In the genomic region with DNA sequence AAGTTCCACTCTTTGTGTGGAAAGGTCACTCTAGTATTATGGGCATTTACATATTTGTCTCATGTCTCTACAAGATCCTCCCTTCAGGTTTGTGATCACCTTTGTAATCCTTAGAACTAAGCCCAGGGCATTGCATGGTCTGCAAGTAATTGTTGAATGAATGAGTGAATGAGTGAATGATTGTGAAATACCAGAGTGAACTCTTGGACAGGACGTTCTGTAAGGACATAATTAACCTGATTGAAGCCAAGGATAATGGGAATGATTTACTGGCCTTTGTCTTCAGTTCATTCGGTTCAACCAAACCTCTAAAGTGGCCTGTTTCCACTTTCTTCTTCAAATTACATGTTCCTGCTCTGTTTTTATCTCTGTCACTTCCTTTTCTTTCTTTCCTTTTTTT, we compare ENCODE assay signal across 20 cellular contexts.
DNase-seq lines count a peak whose midpoint lies in the region; ATAC-seq and TF ChIP-seq lines count a peak whose summit lies in the region.
"Had no signal": no experiment of that assay in that cellular context is flagged by ENCODE, and none has a peak within 500 bp of the region (broad histone marks: within the 10 kb centered on the region; RNA-seq: fewer than 3 reads in every experiment).

No MANE protein-coding gene starts in this region.

- H3K79me1 ChIP-seq in IMR-90 (ENCODE audit: low read depth in 1 of 2, low read length in 2 of 2) = no peaks in the 10 kb centered on the region

- no peak overlapping the region for H4K91ac ChIP-seq in IMR-90 (ENCODE audit: insufficient read depth, low read depth, low read length)

- H3K27ac ChIP-seq in breast epithelium (no peak overlapping the region), IMR-90 (ENCODE audit: insufficient read depth, low read length) (no peak overlapping the region), esophagus muscularis mucosa (replicated peaks in 1 of 4) (no peak overlapping the region)
- H3K27ac ChIP-seq: 22Rv1, BLaER1, C4-2B had no signal

- peaks cover 13% of the 10 kb centered on the region for H3K36me3 Mint-ChIP-seq in MCF 10A (ENCODE audit: insufficient read depth, unreplicated experiment)
- no peaks in the 10 kb centered on the region for H3K36me3 Mint-ChIP-seq in activated CD4-positive, alpha-beta memory T cell treated with anti-CD3 and anti-CD28 coated beads for 36 hours
- H3K36me3 Mint-ChIP-seq: CD4-positive, CD25-positive, alpha-beta regulatory T cell; CD8-positive, alpha-beta T cell had no signal

- H3K9ac ChIP-seq in IMR-90 (ENCODE audit: low read depth, low read length) = no peak overlapping the region
- H3K9ac ChIP-seq: BLaER1 had no signal

- no peak overlapping the region for H3K4me3 Mint-ChIP-seq in MCF 10A (ENCODE audit: unreplicated experiment)
- no peak overlapping the region for H3K4me3 Mint-ChIP-seq in activated CD4-positive, alpha-beta memory T cell treated with anti-CD3 and anti-CD28 coated beads for 36 hours
- H3K4me3 Mint-ChIP-seq: B cell; CD4-positive, CD25-positive, alpha-beta regulatory T cell; CD8-positive, alpha-beta T cell; GM23338; H9 had no signal

- no peak overlapping the region for H3K4me2 ChIP-seq in IMR-90 (ENCODE audit: low read depth, low read length)
- H3K4me2 ChIP-seq: BLaER1, GM23338 had no signal

- peaks cover 55% of the 10 kb centered on the region for H3K4me1 Mint-ChIP-seq in MCF 10A (ENCODE audit: insufficient read depth, unreplicated experiment)
- no peaks in the 10 kb centered on the region for H3K4me1 Mint-ChIP-seq in activated CD4-positive, alpha-beta memory T cell treated with anti-CD3 and anti-CD28 coated beads for 36 hours (ENCODE audit: low read depth)
- H3K4me1 Mint-ChIP-seq: B cell; CD4-positive, CD25-positive, alpha-beta regulatory T cell; GM23338; H9 had no signal

- H2BK5ac ChIP-seq in IMR-90 (ENCODE audit: low read depth, low read length, poor library complexity, severe bottlenecking) = no peak overlapping the region

- TF ChIP-seq CTCF in MCF 10A (IDR thresholded peaks at IDR 0.05; ENCODE audit: unreplicated experiment) (no peak), breast epithelium (IDR thresholded peaks at IDR 0.05) (no peak), IMR-90 (conservative IDR thresholded peaks at IDR 0.05; ENCODE audit: low read depth, low read length) (no peak), esophagus muscularis mucosa (IDR thresholded peaks at IDR 0.05) (no peak)

- WGBS in IMR-90 (ENCODE audit: extremely low coverage in 2 of 2, insufficient read length in 1 of 2), 2 experiments = no CpG with 5 or more reads among the region's 2 CpGs
- 68% methylated on average over 2 of the region's 2 CpGs for WGBS in esophagus muscularis mucosa

- intact Hi-C loops in MCF 10A (cut with micrococcal nuclease) = no loop called here
- intact Hi-C loops in breast epithelium (cut with DNase I; ENCODE audit: low total_unique reads) = no loop called here
- intact Hi-C loops in IMR-90 (cut with micrococcal nuclease) = no loop called here
- intact Hi-C loops in esophagus muscularis mucosa (cut with DNase I) = no loop called here
- intact Hi-C loops in sciatic nerve (cut with DNase I) = no loop called here
- intact Hi-C loops in activated CD4-positive, alpha-beta memory T cell treated with anti-CD3 and anti-CD28 coated beads for 36 hours (cut with micrococcal nuclease) = no loop called here

- H2BK120ac ChIP-seq in IMR-90 (ENCODE audit: low read depth, low read length) = peak overlapping the region; percentile 39; the same call in 1 of the 2 replicates

- H4K5ac ChIP-seq in IMR-90 (ENCODE audit: low read depth, low read length) = no peak overlapping the region

- no peaks in the 10 kb centered on the region for H3K36me3 ChIP-seq in breast epithelium
- no peaks in the 10 kb centered on the region for H3K36me3 ChIP-seq in IMR-90 (ENCODE audit: control insufficient read depth, insufficient read depth, low read length)
- H3K36me3 ChIP-seq in esophagus muscularis mucosa = no peaks in the 10 kb centered on the region
- H3K36me3 ChIP-seq: BLaER1 had no signal

- no peaks in the 10 kb centered on the region for H3K4me1 ChIP-seq in breast epithelium
- peaks cover 18% of the 10 kb centered on the region for H3K4me1 ChIP-seq in IMR-90 (ENCODE audit: control insufficient read depth, insufficient read depth, low read length)
- H3K4me1 ChIP-seq in esophagus muscularis mucosa = peaks cover 0 to 5% (median 0%) of the 10 kb centered on the region in 4 donors
- H3K4me1 ChIP-seq: BLaER1, Caco-2 had no signal

- no peak for TF ChIP-seq EP300 in esophagus muscularis mucosa (IDR thresholded peaks at IDR 0.05)

- H3K56ac ChIP-seq in IMR-90 (ENCODE audit: extremely low read depth, insufficient read depth, low read length) = no peak overlapping the region

- H3K27me3 ChIP-seq in breast epithelium (no peaks in the 10 kb centered on the region), IMR-90 (ENCODE audit: control insufficient read depth, insufficient read depth, low read length) (no peaks in the 10 kb centered on the region), esophagus muscularis mucosa (no peaks in the 10 kb centered on the region)
- H3K27me3 ChIP-seq: BLaER1 had no signal

- ATAC-seq in IMR-90 (ENCODE audit: low read depth) (no peak), sciatic nerve (peak; percentile 42), HG02678 (IDR thresholded peaks at IDR 0.05; ENCODE audit: unreplicated experiment) (no peak)
- ATAC-seq: CD8-positive, alpha-beta T cell; GM23338; HCT116 had no signal

- dilution Hi-C loops in IMR-90 (cut with HindIII; ENCODE audit: low sequenced_read_pairs, unreplicated experiment) = no loop called here

- no peaks in the 10 kb centered on the region for H4K20me1 ChIP-seq in IMR-90 (ENCODE audit: insufficient read depth, low read length)
- H4K20me1 ChIP-seq: BLaER1 had no signal

- H3K9me3 Mint-ChIP-seq in MCF 10A (ENCODE audit: unreplicated experiment) = peaks cover 7% of the 10 kb centered on the region
- H3K9me3 Mint-ChIP-seq in activated CD4-positive, alpha-beta memory T cell treated with anti-CD3 and anti-CD28 coated beads for 36 hours = no peaks in the 10 kb centered on the region
- H3K9me3 Mint-ChIP-seq: CD8-positive, alpha-beta T cell; GM23338 had no signal

- H3K9me1 ChIP-seq in IMR-90 (ENCODE audit: insufficient read depth, low read length) = peaks cover 13% of the 10 kb centered on the region

- TF ChIP-seq POLR2A in breast epithelium (IDR thresholded peaks at IDR 0.05) (no peak), IMR-90 (IDR thresholded peaks at IDR 0.05; ENCODE audit: low read depth, low read length) (no peak), esophagus muscularis mucosa (IDR thresholded peaks at IDR 0.05; ENCODE audit: low read depth) (no peak)

- peak overlapping the region; percentile 52; the same call in 1 of the 2 replicates for H2BK20ac ChIP-seq in IMR-90 (ENCODE audit: low read depth, low read length)

- H2BK15ac ChIP-seq in IMR-90 (ENCODE audit: low read depth, low read length) = peak overlapping the region; percentile 13; the same call in 1 of the 3 replicates

- no peak overlapping the region for H2AK9ac ChIP-seq in IMR-90 (replicated peaks; ENCODE audit: low read depth, low read length, poor library complexity)

- H3K4me3 ChIP-seq in breast epithelium (no peak overlapping the region), IMR-90 (ENCODE audit: insufficient read depth, low read depth, low read length) (no peak overlapping the region), esophagus muscularis mucosa (no peak overlapping the region)
- H3K4me3 ChIP-seq: BLaER1, GM23338 had no signal

- BruUV-seq in MCF 10A (replicated peaks; lab: Mats Ljungman, UMichigan) = no TSS peak
- BruUV-seq in IMR-90 (replicated peaks; lab: Mats Ljungman, UMichigan) = no TSS peak

- no peak for TF ChIP-seq RAD21 in IMR-90 (IDR thresholded peaks at IDR 0.05; ENCODE audit: low read length)

- no peak overlapping the region for H3K23ac ChIP-seq in IMR-90 (ENCODE audit: low read depth, low read length)

- H2AFZ ChIP-seq in IMR-90 (replicated peaks; ENCODE audit: low read length, poor library complexity) = no peak overlapping the region
- H2AFZ ChIP-seq: GM23338 had no signal

- H3K9me3 ChIP-seq in breast epithelium (peaks cover 0 to 3% of the 10 kb centered on the region in 2 donors), IMR-90 (ENCODE audit: control insufficient read depth, insufficient read depth, low read length) (peaks cover 4% of the 10 kb centered on the region), esophagus muscularis mucosa (no peaks in the 10 kb centered on the region)
- H3K9me3 ChIP-seq: BLaER1, Caco-2 had no signal

- CTCF ChIA-PET in MCF 10A (lab: Yijun Ruan, JAX) (interaction anchor here (0.5 to 1.6 kb wide), 2 partner anchors 186 to 297 kb away, joined by 3 read pairs; no protein-coding TSS in a partner anchor), IMR-90 (lab: Yijun Ruan, JAX) (no interaction called here)
- CTCF ChIA-PET in activated CD4-positive, alpha-beta memory T cell treated with anti-CD3 and anti-CD28 coated beads for 36 hours (lab: Charles Lee) = no interaction called here

- no peak overlapping the region; the same call in 1 of the 2 replicates for H3K4ac ChIP-seq in IMR-90 (ENCODE audit: low read depth, low read length)

- H2AK5ac ChIP-seq in IMR-90 (ENCODE audit: low read depth, low read length) = no peak overlapping the region

- peak overlapping the region; percentile 47 for H3K14ac ChIP-seq in IMR-90 (replicated peaks; ENCODE audit: low read depth, low read length)

- H3K27me3 Mint-ChIP-seq in MCF 10A (ENCODE audit: insufficient read depth, unreplicated experiment) = no peaks in the 10 kb centered on the region
- H3K27me3 Mint-ChIP-seq in activated CD4-positive, alpha-beta memory T cell treated with anti-CD3 and anti-CD28 coated beads for 36 hours = peaks cover 24% of the 10 kb centered on the region

- DNase-seq in MCF 10A (ENCODE audit: unreplicated experiment) (no peak), breast epithelium (ENCODE audit: low spot score in 2 of 2) (no peak), IMR-90 (no peak), esophagus muscularis mucosa (ENCODE audit: extremely low spot score) (peak; percentile 12), sciatic nerve (ENCODE audit: low spot score) (no peak), cerebellar nuclear complex (lab: John Stamatoyannopoulos, UW) (no peak)
- no peak for DNase-seq in activated CD4-positive, alpha-beta memory T cell treated with anti-CD3 and anti-CD28 coated beads for 36 hours
- DNase-seq: Caco-2; CD4-positive, CD25-positive, alpha-beta regulatory T cell; CD8-positive, alpha-beta T cell; DMS153; DND-41; H9 had no signal

- H3K18ac ChIP-seq in IMR-90 (ENCODE audit: low read depth, low read length) = peak overlapping the region; percentile 16; the same call in 1 of the 2 replicates

- peak overlapping the region; percentile 28 for H3K27ac Mint-ChIP-seq in MCF 10A (ENCODE audit: low read depth, unreplicated experiment)
- H3K27ac Mint-ChIP-seq in activated CD4-positive, alpha-beta memory T cell treated with anti-CD3 and anti-CD28 coated beads for 36 hours = no peak overlapping the region
- H3K27ac Mint-ChIP-seq: B cell; CD4-positive, CD25-positive, alpha-beta regulatory T cell; CD8-positive, alpha-beta T cell; GM23338; H9 had no signal

- in situ Hi-C loops in IMR-90 (cut with MboI; ENCODE audit: low sequenced_read_pairs) = loop anchor here (10.0 kb wide), 1 partner anchor 163 kb away; the partner anchor contains the start of gene NGF

- POLR2A ChIA-PET in MCF 10A (lab: Yijun Ruan, JAX) (interaction anchor here (0.8 to 2.5 kb wide), 4 partner anchors 9 to 36 kb away, joined by 3 to 10 read pairs (median 4); no protein-coding TSS in a partner anchor), IMR-90 (lab: Charles Lee; ENCODE audit: unreplicated experiment) (no interaction called here)
- POLR2A ChIA-PET in activated CD4-positive, alpha-beta memory T cell treated with anti-CD3 and anti-CD28 coated beads for 36 hours (lab: Charles Lee) = no interaction called here

- peak overlapping the region in 1 of 2 experiments; percentile 3; a peak in 1 of 4 replicates for H4K8ac ChIP-seq in IMR-90 (ENCODE audit: low read depth in 2 of 2, low read length in 2 of 2)
